ENCODE assay signal across 18 cellular contexts in genomic region chr3:26921054-26921453, GRCh38.
"Had no signal": no experiment of that assay in that cellular context is flagged by ENCODE, and none has a peak within 500 bp of the region (broad histone marks: within the 10 kb centered on the region; RNA-seq: fewer than 3 reads in every experiment).

No MANE protein-coding gene starts in this region.

- H3K4me1 ChIP-seq: adrenal gland, psoas muscle had no signal

- ATAC-seq: left cardiac atrium, psoas muscle, right cardiac atrium had no signal

- H3K27me3 ChIP-seq: adrenal gland, hepatocyte, ovary, stomach had no signal

- H3K4me3 ChIP-seq: adrenal gland, hepatocyte, lung, ovary, psoas muscle, skin epidermis, stomach had no signal

- H3K4me3 Mint-ChIP-seq: activated naive CD4-positive, alpha-beta T cell treated with anti-CD3 and anti-CD28 coated beads, Interleukin-2, amount 50 U/mL, for 24 hours; type B pancreatic cell had no signal

- H3K27me3 Mint-ChIP-seq: type B pancreatic cell had no signal

- H3K9me3 ChIP-seq: adrenal gland, ovary, psoas muscle, stomach had no signal

- H3K36me3 ChIP-seq: adrenal gland, ovary, stomach, WERI-Rb-1 had no signal

- H3K9me3 Mint-ChIP-seq: type B pancreatic cell had no signal

- DNase-seq: activated CD4-positive, alpha-beta T cell treated with anti-CD3 and anti-CD28 coated beads, Interleukin-2, amount 50 U/mL, for 4 hours; activated gamma-delta T cell; adrenal gland; effector CD4-positive, alpha-beta T cell; left cardiac atrium; ovary; psoas muscle; right cardiac atrium; stimulated activated CD4-positive, alpha-beta T cell treated with anti-CD3 and anti-CD28 coated beads, Interleukin-15, amount 100 ng/mL, for 24 hours; stimulated activated CD4-positive, alpha-beta T cell treated with anti-CD3 and anti-CD28 coated beads, Interleukin-4, amount 100 ng/mL, for 1 hour; stomach; T-helper 2 cell; WERI-Rb-1 had no signal

- H3K27ac ChIP-seq: adrenal gland, hepatocyte, ovary, psoas muscle, skin epidermis, stomach, WERI-Rb-1 had no signal

- H3K4me1 Mint-ChIP-seq: activated naive CD4-positive, alpha-beta T cell treated with anti-CD3 and anti-CD28 coated beads, Interleukin-2, amount 50 U/mL, for 24 hours had no signal

- H3K27ac Mint-ChIP-seq: activated naive CD4-positive, alpha-beta T cell treated with anti-CD3 and anti-CD28 coated beads, Interleukin-2, amount 50 U/mL, for 24 hours; type B pancreatic cell had no signal
